Comparison of ENCODE assay signal across 8 cellular contexts in the genomic region with DNA sequence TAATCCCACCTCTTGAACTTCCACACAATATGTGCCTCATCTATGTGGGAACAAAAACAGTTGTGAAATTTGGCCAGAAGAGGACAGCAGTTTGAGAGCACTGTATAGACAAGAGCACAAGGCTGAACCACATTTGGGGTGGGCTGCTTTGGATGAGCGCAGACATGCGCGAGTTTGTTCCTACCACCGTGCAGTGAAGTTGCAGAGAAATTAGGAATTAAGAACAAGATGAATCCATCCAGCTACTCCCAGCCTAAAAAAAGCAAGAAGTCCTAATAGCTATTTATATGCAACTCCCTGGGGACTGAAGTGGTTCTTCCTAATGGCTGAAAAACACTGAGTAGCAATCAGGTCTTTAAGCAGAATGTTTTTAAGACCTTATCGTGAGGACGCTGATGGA. TPM values are rescaled to one million over a fixed set of nuclear protein-coding genes. Genes with fewer than 3 reads are reported as not detected.
DNase-seq lines count a peak whose midpoint lies in the region; ATAC-seq and TF ChIP-seq lines count a peak whose summit lies in the region.

No MANE protein-coding gene starts in this region.

- no peak overlapping the region for H4K91ac ChIP-seq in IMR-90 (ENCODE audit: insufficient read depth, low read depth, low read length)

- H2BK15ac ChIP-seq in IMR-90 (ENCODE audit: low read depth, low read length) = no peak overlapping the region

- H3K4me2 ChIP-seq in BLaER1 = peak overlapping the region; percentile 84
- peak overlapping the region; percentile 96; the same call in 1 of the 2 replicates for H3K4me2 ChIP-seq in IMR-90 (ENCODE audit: low read depth, low read length)

- H3K18ac ChIP-seq in IMR-90 (ENCODE audit: low read depth, low read length) = no peak overlapping the region

- dilution Hi-C loops in IMR-90 (cut with HindIII; ENCODE audit: low sequenced_read_pairs, unreplicated experiment) = no loop called here

- H3K4me3 ChIP-seq in BLaER1 = peak overlapping the region; percentile 72
- peak overlapping the region; percentile 82; the same call in 1 of the 2 replicates for H3K4me3 ChIP-seq in IMR-90 (ENCODE audit: insufficient read depth, low read depth, low read length)
- peak overlapping the region; percentile 46 to 76 for H3K4me3 ChIP-seq in ascending aorta
- H3K4me3 ChIP-seq in mesodermal cell (ENCODE audit: extremely low read depth, insufficient read depth, low read length, poor library complexity, severe bottlenecking) = peak overlapping the region; percentile 35
- no peak overlapping the region for H3K4me3 ChIP-seq in endodermal cell (ENCODE audit: low read length)

- H3K4me1 ChIP-seq in BLaER1 (peaks cover 33% of the 10 kb centered on the region), IMR-90 (ENCODE audit: control insufficient read depth, insufficient read depth, low read length) (no peaks in the 10 kb centered on the region), ascending aorta (peaks cover 2 to 4% of the 10 kb centered on the region in 2 donors), mesodermal cell (ENCODE audit: control insufficient read depth, insufficient read depth, low read length, poor library complexity, severe bottlenecking) (no peaks in the 10 kb centered on the region), endodermal cell (ENCODE audit: control insufficient read depth, insufficient read depth, low read length) (no peaks in the 10 kb centered on the region)

- in situ Hi-C loops in IMR-90 (cut with MboI; ENCODE audit: low sequenced_read_pairs) = loop anchor here (25.0 kb wide), 1 partner anchor 163 kb away; the partner anchor contains the start of gene CTAG1A

- no peak overlapping the region for H3K4me3 Mint-ChIP-seq in endodermal cell

- H2BK120ac ChIP-seq in IMR-90 (ENCODE audit: low read depth, low read length) = no peak overlapping the region

- H2AFZ ChIP-seq in IMR-90 (replicated peaks; ENCODE audit: low read length, poor library complexity) = no peak overlapping the region

- H3K9me1 ChIP-seq in IMR-90 (ENCODE audit: insufficient read depth, low read length) = no peaks in the 10 kb centered on the region

- no peaks in the 10 kb centered on the region for H3K4me1 Mint-ChIP-seq in endodermal cell

- intact Hi-C loops in IMR-90 (cut with micrococcal nuclease) (no loop called here), ascending aorta (cut with DNase I) (loop anchor here (5.0 kb wide), 1 partner anchor 38 kb away; no protein-coding TSS in a partner anchor)

- no peak overlapping the region for H4K8ac ChIP-seq in IMR-90 (ENCODE audit: low read depth in 2 of 2, low read length in 2 of 2)

- H4K20me1 ChIP-seq in BLaER1 (0 out of 2 replicates have a peak, but pooled peaks cover 8% of the 10 kb centered on the region), IMR-90 (ENCODE audit: insufficient read depth, low read length) (no peaks in the 10 kb centered on the region)

- H3K27ac ChIP-seq in BLaER1 (no peak overlapping the region), IMR-90 (ENCODE audit: insufficient read depth, low read length) (no peak overlapping the region), ascending aorta (peak overlapping the region; percentile 82 to 88), mesodermal cell (ENCODE audit: low read depth, low read length, severe bottlenecking) (no peak overlapping the region), endodermal cell (ENCODE audit: low read depth, low read length) (no peak overlapping the region)

- TF ChIP-seq CTCF in IMR-90 (conservative IDR thresholded peaks at IDR 0.05; ENCODE audit: low read depth, low read length) (no peak), ascending aorta (IDR thresholded peaks at IDR 0.05) (no peak), endodermal cell (conservative IDR thresholded peaks at IDR 0.05) (no peak)

- H2BK5ac ChIP-seq in IMR-90 (ENCODE audit: low read depth, low read length, poor library complexity, severe bottlenecking) = no peak overlapping the region

- no peak for DNase-seq in IMR-90
- no peak for DNase-seq in ascending aorta (ENCODE audit: low spot score in 2 of 2)
- DNase-seq in endodermal cell = no peak
- no peak for DNase-seq in activated gamma-delta T cell (lab: John Stamatoyannopoulos, UW)

- H2AK5ac ChIP-seq in IMR-90 (ENCODE audit: low read depth, low read length) = no peak overlapping the region

- H3K36me3 ChIP-seq in BLaER1 (no peaks in the 10 kb centered on the region), IMR-90 (ENCODE audit: control insufficient read depth, insufficient read depth, low read length) (no peaks in the 10 kb centered on the region), ascending aorta (no peaks in the 10 kb centered on the region), mesodermal cell (ENCODE audit: control insufficient read depth, insufficient read depth, low read length) (no peaks in the 10 kb centered on the region), endodermal cell (ENCODE audit: control insufficient read depth, insufficient read depth, low read length) (no peaks in the 10 kb centered on the region)

- ATAC-seq in IMR-90 (ENCODE audit: low read depth) (no peak), GM21390 (IDR thresholded peaks at IDR 0.05; ENCODE audit: unreplicated experiment) (no peak), HG02798 (IDR thresholded peaks at IDR 0.05; ENCODE audit: poor library complexity, unreplicated experiment) (no peak)

- POLR2A ChIA-PET in IMR-90 (lab: Charles Lee; ENCODE audit: unreplicated experiment) = no interaction called here

- peaks cover 54% of the 10 kb centered on the region for H3K27me3 Mint-ChIP-seq in endodermal cell (ENCODE audit: insufficient read depth)

- H3K27ac Mint-ChIP-seq in endodermal cell = no peak overlapping the region

- no peak overlapping the region for H3K4ac ChIP-seq in IMR-90 (ENCODE audit: low read depth, low read length)

- H3K9me3 ChIP-seq in BLaER1 (peaks cover 10% of the 10 kb centered on the region; the same call in 1 of the 2 replicates), IMR-90 (ENCODE audit: control insufficient read depth, insufficient read depth, low read length) (no peaks in the 10 kb centered on the region), ascending aorta (no peaks in the 10 kb centered on the region), mesodermal cell (ENCODE audit: control insufficient read depth, low read length) (no peaks in the 10 kb centered on the region), endodermal cell (ENCODE audit: control insufficient read depth, low read length) (no peaks in the 10 kb centered on the region)

- no peak overlapping the region for H3K56ac ChIP-seq in IMR-90 (ENCODE audit: extremely low read depth, insufficient read depth, low read length)

- H2BK20ac ChIP-seq in IMR-90 (ENCODE audit: low read depth, low read length) = no peak overlapping the region

- 0 out of 2 replicates have a peak overlapping the region, but pooled peaks have one; percentile 85 for H3K23ac ChIP-seq in IMR-90 (ENCODE audit: low read depth, low read length)

- H3K14ac ChIP-seq in IMR-90 (replicated peaks; ENCODE audit: low read depth, low read length) = no peak overlapping the region

- no TSS peak for BruUV-seq in IMR-90 (replicated peaks; lab: Mats Ljungman, UMichigan)

- H3K36me3 Mint-ChIP-seq in endodermal cell (ENCODE audit: low read depth) = no peaks in the 10 kb centered on the region

- H3K9ac ChIP-seq in BLaER1 = peak overlapping the region; percentile 77
- peak overlapping the region; percentile 36; the same call in 1 of the 2 replicates for H3K9ac ChIP-seq in IMR-90 (ENCODE audit: low read depth, low read length)
- no peak overlapping the region for H3K9ac ChIP-seq in endodermal cell (ENCODE audit: extremely low read depth, low read length, poor library complexity, severe bottlenecking)

- CTCF ChIA-PET in IMR-90 (lab: Yijun Ruan, JAX) = interaction anchor here (0.7 to 1.8 kb wide), 5 partner anchors 18 to 90 kb away, joined by 3 to 5 read pairs (median 3); no protein-coding TSS in a partner anchor

- H3K9me3 Mint-ChIP-seq in endodermal cell = peaks cover 51% of the 10 kb centered on the region

- TF ChIP-seq RAD21 in IMR-90 (IDR thresholded peaks at IDR 0.05; ENCODE audit: low read length) = no peak

- no peak overlapping the region for H2AK9ac ChIP-seq in IMR-90 (replicated peaks; ENCODE audit: low read depth, low read length, poor library complexity)

- no peaks in the 10 kb centered on the region; a peak in 1 of 4 replicates for H3K79me1 ChIP-seq in IMR-90 (ENCODE audit: low read depth in 1 of 2, low read length in 2 of 2)

- no CpG with 5 or more reads among the region's 6 CpGs for WGBS in IMR-90 (ENCODE audit: extremely low coverage in 2 of 2, insufficient read length in 1 of 2), 2 experiments
- WGBS in mesodermal cell (ENCODE audit: insufficient coverage in 2 of 2), 2 experiments = 100% methylated on average over 3 of the region's 6 CpGs; no CpG with 5 or more reads in 1 of the 2 experiments
- WGBS in endodermal cell (ENCODE audit: insufficient coverage in 1 of 2, insufficient read length in 1 of 2), 2 experiments = 28% methylated on average over 4 of the region's 6 CpGs; no CpG with 5 or more reads in 1 of the 2 experiments

- H3K27me3 ChIP-seq in BLaER1 (peaks cover 44% of the 10 kb centered on the region), IMR-90 (ENCODE audit: control insufficient read depth, insufficient read depth, low read length) (peaks cover 2% of the 10 kb centered on the region), ascending aorta (no peaks in the 10 kb centered on the region), endodermal cell (ENCODE audit: control insufficient read depth, insufficient read depth, low read length, poor library complexity, severe bottlenecking) (peaks cover 47% of the 10 kb centered on the region)

- no peak overlapping the region for H4K5ac ChIP-seq in IMR-90 (ENCODE audit: low read depth, low read length)

- TF ChIP-seq POLR2A in IMR-90 (IDR thresholded peaks at IDR 0.05; ENCODE audit: low read depth, low read length) = no peak

RNA-seq across cellular contexts. Expression of gene GAB3, which starts 1.0 kb away (rescaled TPM):
- total RNA-seq in IMR-90 (2012; rRNA removed) (1.9 and 2.2 TPM in 2 replicates), ascending aorta (2.9 TPM), endodermal cell (under 1 TPM; 0.13 to 0.55 TPM)
- polyA plus RNA-seq in IMR-90 (2012; rRNA removed) = 3.4 and 3.7 TPM in 2 replicates
- polyA plus RNA-seq in IMR-90 (2012; cell fraction: cytosol; rRNA removed) = 0.56 and 0.63 TPM in 2 replicates
- polyA plus RNA-seq in IMR-90 (2012; cell fraction: nucleus; rRNA removed; ENCODE audit: low replicate concordance) = 2.7 and 11.3 TPM in 2 replicates
- polyA plus RNA-seq in mesodermal cell (2013, experiment 1 of 2) = 1.6 TPM
- 1.2 TPM for polyA plus RNA-seq in mesodermal cell (2013, experiment 2 of 2)
- 0.07 TPM for polyA plus RNA-seq in endodermal cell (2013, experiment 1 of 2)
- not detected for polyA plus RNA-seq in endodermal cell (2013, experiment 2 of 2)

RNA-seq across cellular contexts. Expression of gene DKC1, which starts 12.8 kb away (rescaled TPM):
- total RNA-seq in IMR-90 (2012; rRNA removed) (63.8 and 66.7 TPM in 2 replicates), ascending aorta (3.4 TPM), endodermal cell (10 to 100 TPM; 66.5 to 70.8 TPM)
- polyA plus RNA-seq in IMR-90 (2012; rRNA removed) = 42.9 and 49.9 TPM in 2 replicates
- 14.1 and 16.9 TPM in 2 replicates for polyA plus RNA-seq in IMR-90 (2012; cell fraction: cytosol; rRNA removed)
- 17.0 and 55.5 TPM in 2 replicates for polyA plus RNA-seq in IMR-90 (2012; cell fraction: nucleus; rRNA removed; ENCODE audit: low replicate concordance)
- polyA plus RNA-seq in mesodermal cell (2013, experiment 1 of 2) = 44.2 TPM
- polyA plus RNA-seq in mesodermal cell (2013, experiment 2 of 2) = 47.0 TPM
- polyA plus RNA-seq in endodermal cell (2013, experiment 1 of 2) = 66.7 TPM
- 62.1 TPM for polyA plus RNA-seq in endodermal cell (2013, experiment 2 of 2)

RNA-seq across cellular contexts. Expression of gene MPP1, which starts 55.4 kb away (rescaled TPM):
- total RNA-seq in IMR-90 (2012; rRNA removed) = 36.4 and 43.0 TPM in 2 replicates
- polyA plus RNA-seq in IMR-90 (2012; rRNA removed) = 29.4 and 35.2 TPM in 2 replicates
- 18.5 and 21.3 TPM in 2 replicates for polyA plus RNA-seq in IMR-90 (2012; cell fraction: cytosol; rRNA removed)
- 34.3 and 65.1 TPM in 2 replicates for polyA plus RNA-seq in IMR-90 (2012; cell fraction: nucleus; rRNA removed; ENCODE audit: low replicate concordance)
- 65.3 TPM for total RNA-seq in ascending aorta
- polyA plus RNA-seq in mesodermal cell (2013, experiment 1 of 2) = 30.2 TPM
- polyA plus RNA-seq in mesodermal cell (2013, experiment 2 of 2) = 26.4 TPM
- total RNA-seq in endodermal cell = 10 to 100 TPM; 13.7 to 15.7 TPM
- polyA plus RNA-seq in endodermal cell (2013, experiment 1 of 2) = 9.8 TPM
- 9.4 TPM for polyA plus RNA-seq in endodermal cell (2013, experiment 2 of 2)

Comparison
In these comparisons a context has a peak if more than half of its experiments do, and no peak if none do; other contexts are left out.
1. H3K27ac ChIP-seq: peak in ascending aorta (2 of 2); none in BLaER1 (single experiment), IMR-90 (single experiment), mesodermal cell (single experiment) and endodermal cell (single experiment).
2. RNA of gene DKC1, which starts 12.8 kb away (total RNA-seq): 66.5 to 70.8 TPM in endodermal cell and 63.8 to 66.7 TPM in IMR-90; 3.4 TPM in ascending aorta (single experiment); every median in the first group is over 10 times any median in the second.